32 cellular contexts compared by ENCODE assay signal in the genomic region with DNA sequence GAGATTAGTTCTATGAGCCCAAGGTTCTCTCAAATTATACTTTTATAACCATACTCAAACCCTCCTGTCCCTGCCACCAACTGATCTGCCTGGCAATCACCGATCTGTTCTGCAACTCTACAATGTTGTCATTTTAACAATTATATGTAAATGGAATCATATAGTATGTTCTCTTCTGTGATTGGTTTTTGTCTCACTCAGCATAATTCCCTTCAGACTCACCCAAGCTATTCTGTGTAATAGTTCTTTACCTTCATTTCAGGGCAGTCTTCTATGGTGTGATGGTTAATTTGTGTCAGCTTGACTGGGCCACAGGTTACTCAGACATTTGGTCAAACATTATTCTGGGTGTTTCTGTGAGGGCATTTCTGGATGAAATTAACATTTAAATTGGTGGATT.
"Had no signal": no experiment of that assay in that cellular context is flagged by ENCODE, and none has a peak within 500 bp of the region (broad histone marks: within the 10 kb centered on the region; RNA-seq: fewer than 3 reads in every experiment).

No MANE protein-coding gene starts in this region.

- H3K36me3 ChIP-seq: ascending aorta, cardiac muscle cell, WERI-Rb-1 had no signal

- H3K27ac ChIP-seq: ascending aorta, cardiac muscle cell, WERI-Rb-1 had no signal

- H3K9me3 ChIP-seq: ascending aorta had no signal

- H3K27me3 ChIP-seq: ascending aorta, cardiac muscle cell had no signal

- ATAC-seq: activated CD4-positive, alpha-beta T cell treated with anti-CD3 and anti-CD28 coated beads for 36 hours; activated CD4-positive, CD25-positive, alpha-beta regulatory T cell treated with anti-CD3 and anti-CD28 coated beads, Interleukin-2, amount 50 U/mL, for 24 hours; activated CD8-positive, alpha-beta memory T cell treated with anti-CD3 and anti-CD28 coated beads, Interleukin-2, amount 10 ng/mL, durations not matched to agents 7 days and 5 days; activated CD8-positive, alpha-beta T cell treated with anti-CD3 and anti-CD28 coated beads, Interleukin-2, amount 10 ng/mL, durations not matched to agents 7 days and 5 days; activated naive CD8-positive, alpha-beta T cell treated with anti-CD3 and anti-CD28 coated beads, Interleukin-2, amount 50 U/mL, for 24 hours; WTC11 had no signal

- FAIRE-seq: bronchial epithelial cell, TTC549 had no signal

- H3K4me3 ChIP-seq: ascending aorta, cardiac muscle cell had no signal

- DNase-seq: activated CD4-positive, alpha-beta memory T cell treated with anti-CD3 and anti-CD28 coated beads, Interleukin-2, amount 10 ng/mL, durations not matched to agents 7 days and 5 days; activated CD4-positive, alpha-beta T cell treated with anti-CD3 and anti-CD28 coated beads for 1 hour; activated CD4-positive, alpha-beta T cell treated with anti-CD3 and anti-CD28 coated beads for 36 hours; activated CD4-positive, alpha-beta T cell treated with anti-CD3 and anti-CD28 coated beads for 48 hours; activated CD4-positive, alpha-beta T cell treated with anti-CD3 and anti-CD28 coated beads, Interleukin-2, amount 10 ng/mL, durations not matched to agents 7 days and 5 days; activated CD4-positive, alpha-beta T cell treated with anti-CD3 and anti-CD28 coated beads, Interleukin-2, amount 50 U/mL, for 48 hours; activated CD4-positive, CD25-positive, alpha-beta regulatory T cell; activated CD8-positive, alpha-beta memory T cell treated with anti-CD3 and anti-CD28 coated beads for 24 hours; activated CD8-positive, alpha-beta memory T cell treated with anti-CD3 and anti-CD28 coated beads, Interleukin-2, amount 10 ng/mL, durations not matched to agents 7 days and 5 days; activated CD8-positive, alpha-beta memory T cell treated with anti-CD3 and anti-CD28 coated beads, Interleukin-2, amount 50 U/mL, for 48 hours; activated CD8-positive, alpha-beta T cell treated with anti-CD3 and anti-CD28 coated beads, Interleukin-2, amount 10 ng/mL, durations not matched to agents 7 days and 5 days; activated effector memory CD4-positive, alpha-beta T cell treated with Interleukin-2 at 50 U/mL for 16 hours; activated gamma-delta T cell; activated naive CD4-positive, alpha-beta T cell treated with anti-CD3 and anti-CD28 coated beads, Interleukin-2, amount 10 ng/mL, durations not matched to agents 7 days and 5 days; activated naive CD4-positive, alpha-beta T cell treated with Interleukin-2 at 50 U/mL for 16 hours; activated naive CD8-positive, alpha-beta T cell treated with anti-CD3 and anti-CD28 coated beads, Interleukin-2, amount 10 ng/mL, durations not matched to agents 7 days and 5 days; activated naive CD8-positive, alpha-beta T cell treated with anti-CD3 and anti-CD28 coated beads, Interleukin-2, amount 50 U/mL, for 24 hours; activated T-cell treated with anti-CD3 and anti-CD28 coated beads, Interleukin-2, amount 50 U/mL, for 24 hours; activated T-cell treated with anti-CD3 and anti-CD28 coated beads, Interleukin-2, amount 50 U/mL, for 48 hours; amygdala; anterior cingulate cortex; central memory CD4-positive, alpha-beta T cell; T-helper 1 cell; T-helper 2 cell; T-helper 9 cell; WERI-Rb-1 had no signal
